ENCODE assay signal across 31 cellular contexts in the genomic region with DNA sequence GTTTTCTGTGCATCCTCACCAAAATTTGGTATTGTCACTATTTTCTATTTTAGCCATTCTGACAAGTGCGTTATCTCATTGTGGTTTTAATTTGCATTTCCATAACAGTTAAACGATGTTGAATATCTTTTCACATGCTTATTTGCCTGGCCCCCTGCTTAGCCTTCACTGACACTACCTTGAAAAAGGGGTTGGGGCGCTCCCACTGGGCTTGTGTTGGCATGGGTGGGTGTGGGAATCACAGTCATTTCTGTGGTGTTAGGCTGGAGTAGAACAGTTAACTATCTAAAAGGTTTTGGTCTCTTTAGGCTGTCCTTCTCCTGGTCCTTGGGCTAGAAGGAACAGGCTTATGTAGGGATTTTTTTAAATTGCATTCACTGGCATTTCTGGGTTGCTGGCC.
"Had no signal": no experiment of that assay in that cellular context is flagged by ENCODE, and none has a peak within 500 bp of the region (broad histone marks: within the 10 kb centered on the region; RNA-seq: fewer than 3 reads in every experiment).

No MANE protein-coding gene starts in this region.

- H3K9me3 Mint-ChIP-seq: activated CD4-positive, alpha-beta T cell treated with anti-CD3 and anti-CD28 coated beads, Interleukin-2, amount 10 ng/mL, durations not matched to agents 24 days and 14 days; activated CD8-positive, alpha-beta T cell treated with anti-CD3 and anti-CD28 coated beads for 36 hours; activated T-cell treated with anti-CD3 and anti-CD28 coated beads, Interleukin-2, amount 50 U/mL, for 72 hours; activated T-helper 17 cell treated with anti-CD3 and anti-CD28 coated beads, Interleukin-2, amount 50 U/mL, for 72 hours had no signal

- H3K4me2 ChIP-seq: PC-9 had no signal

- ATAC-seq: activated CD8-positive, alpha-beta T cell treated with anti-CD3 and anti-CD28 coated beads for 36 hours; activated T-cell treated with anti-CD3 and anti-CD28 coated beads, Interleukin-2, amount 50 U/mL, for 72 hours; activated T-helper 17 cell treated with anti-CD3 and anti-CD28 coated beads, Interleukin-2, amount 50 U/mL, for 72 hours; Right ventricle myocardium inferior had no signal

- H3K27me3 ChIP-seq: brain microvascular endothelial cell had no signal

- H3K4me3 ChIP-seq: PC-9 had no signal

- H3K4me3 Mint-ChIP-seq: activated CD4-positive, alpha-beta T cell treated with anti-CD3 and anti-CD28 coated beads, Interleukin-2, amount 10 ng/mL, durations not matched to agents 24 days and 14 days; activated CD8-positive, alpha-beta T cell treated with anti-CD3 and anti-CD28 coated beads for 36 hours; activated naive CD8-positive, alpha-beta T cell treated with anti-CD3 and anti-CD28 coated beads for 36 hours; activated T-cell treated with anti-CD3 and anti-CD28 coated beads, Interleukin-2, amount 50 U/mL, for 72 hours; activated T-helper 17 cell treated with anti-CD3 and anti-CD28 coated beads, Interleukin-2, amount 50 U/mL, for 72 hours had no signal

- H3K4me1 Mint-ChIP-seq: activated CD4-positive, alpha-beta T cell treated with anti-CD3 and anti-CD28 coated beads, Interleukin-2, amount 10 ng/mL, durations not matched to agents 24 days and 14 days; activated naive CD8-positive, alpha-beta T cell treated with anti-CD3 and anti-CD28 coated beads for 36 hours; activated T-helper 17 cell treated with anti-CD3 and anti-CD28 coated beads, Interleukin-2, amount 50 U/mL, for 72 hours had no signal

- H2AFZ ChIP-seq: PC-9 had no signal

- H3K27me3 Mint-ChIP-seq: activated CD4-positive, alpha-beta T cell treated with anti-CD3 and anti-CD28 coated beads, Interleukin-2, amount 10 ng/mL, durations not matched to agents 24 days and 14 days; activated CD8-positive, alpha-beta T cell treated with anti-CD3 and anti-CD28 coated beads for 36 hours; activated naive CD8-positive, alpha-beta T cell treated with anti-CD3 and anti-CD28 coated beads for 36 hours; activated T-helper 17 cell treated with anti-CD3 and anti-CD28 coated beads, Interleukin-2, amount 50 U/mL, for 72 hours had no signal

- H3K36me3 ChIP-seq: brain microvascular endothelial cell, WERI-Rb-1 had no signal

- DNase-seq: activated CD4-positive, alpha-beta T cell treated with anti-CD3 and anti-CD28 coated beads, Interleukin-2, amount 10 ng/mL, durations not matched to agents 24 days and 14 days; activated CD4-positive, alpha-beta T cell treated with anti-CD3 and anti-CD28 coated beads, Interleukin-2, amount 50 U/mL, for 4 hours; activated CD8-positive, alpha-beta T cell treated with anti-CD3 and anti-CD28 coated beads for 36 hours; activated effector memory CD4-positive, alpha-beta T cell treated with anti-CD3 and anti-CD28 coated beads, Interleukin-2, amount 50 U/mL, for 16 hours; activated naive CD4-positive, alpha-beta T cell; activated naive CD4-positive, alpha-beta T cell treated with anti-CD3 and anti-CD28 coated beads, Interleukin-2, amount 50 U/mL, for 16 hours; activated naive CD8-positive, alpha-beta T cell treated with anti-CD3 and anti-CD28 coated beads for 36 hours; activated T-cell treated with anti-CD3 and anti-CD28 coated beads, Interleukin-2, amount 50 U/mL, for 1 hour; activated T-cell treated with anti-CD3 and anti-CD28 coated beads, Interleukin-2, amount 50 U/mL, for 72 hours; amniotic stem cell; aorta; brain microvascular endothelial cell; central memory CD4-positive, alpha-beta T cell; NCI-H1105 treated with DMSO at 0.1 percent for 48 hours; NCI-H1436; NCI-H1694; NCI-H1930; NCI-H2081 treated with DMSO at 0.1 percent for 48 hours; NCI-H345; NCI-H510A; NCI-H748 treated with DMSO at 0.1 percent for 48 hours; NK-92 treated with Interleukin-12 subunit alpha and Interleukin-12 subunit beta, amount 100 ng/mL, for 24 hours; PC-9; SW 1271; T-helper 1 cell; T1000; WERI-Rb-1 had no signal

- FAIRE-seq: RCC 7860 had no signal

- H3K27ac ChIP-seq: brain microvascular endothelial cell, PC-9, RWPE1, WERI-Rb-1 had no signal

- H3K27ac Mint-ChIP-seq: activated CD4-positive, alpha-beta T cell treated with anti-CD3 and anti-CD28 coated beads, Interleukin-2, amount 10 ng/mL, durations not matched to agents 24 days and 14 days; activated CD8-positive, alpha-beta T cell treated with anti-CD3 and anti-CD28 coated beads for 36 hours; activated naive CD8-positive, alpha-beta T cell treated with anti-CD3 and anti-CD28 coated beads for 36 hours; activated T-cell treated with anti-CD3 and anti-CD28 coated beads, Interleukin-2, amount 50 U/mL, for 72 hours; activated T-helper 17 cell treated with anti-CD3 and anti-CD28 coated beads, Interleukin-2, amount 50 U/mL, for 72 hours had no signal
